Comparison of ENCODE assay signal across 10 cellular contexts in the genomic region with DNA sequence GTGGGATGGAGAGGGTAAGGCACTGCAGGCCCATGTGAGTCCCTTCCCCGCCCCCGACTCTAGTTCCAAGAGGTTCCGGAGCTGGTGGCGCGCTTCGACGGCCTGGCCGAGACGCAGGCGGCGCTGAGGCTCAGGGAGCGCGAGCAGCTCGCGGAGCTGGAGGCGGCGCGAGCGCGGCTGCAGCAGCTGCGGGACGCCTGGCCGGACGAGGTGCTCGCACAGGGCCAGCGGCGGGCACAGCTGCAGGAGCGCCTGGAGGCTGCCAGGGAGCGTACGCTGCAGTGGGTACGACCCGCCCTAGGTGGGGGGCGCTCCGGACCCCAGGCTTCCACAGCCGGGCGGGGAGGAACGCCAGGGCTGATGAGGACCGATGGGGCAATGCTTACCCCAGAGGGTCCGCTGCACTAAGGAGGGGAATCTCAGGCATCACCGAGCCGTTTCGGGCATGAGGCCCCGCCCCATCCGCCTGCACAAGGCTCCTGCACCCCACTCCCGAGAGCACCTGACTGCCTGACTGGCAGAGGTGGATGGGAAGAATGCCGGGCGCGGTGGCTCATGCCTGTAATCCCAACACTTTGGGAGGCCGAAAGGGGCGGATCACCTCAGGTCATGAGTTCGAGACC. TPM values are rescaled to one million over a fixed set of nuclear protein-coding genes. Genes with fewer than 3 reads are reported as not detected.
A peak's percentile ranks its signal among the peaks of the same experiment; 100 is the strongest.
DNase-seq lines count a peak whose midpoint lies in the region; ATAC-seq and TF ChIP-seq lines count a peak whose summit lies in the region.
"Had no signal": no experiment of that assay in that cellular context is flagged by ENCODE, and none has a peak within 500 bp of the region (broad histone marks: within the 10 kb centered on the region; RNA-seq: fewer than 3 reads in every experiment).

No MANE protein-coding gene starts in this region.

- H3K36me3 ChIP-seq in iPS-15b (ENCODE audit: control insufficient read depth, insufficient read depth, low read length), result peaks cover 17% of the 10 kb centered on the region
- H3K36me3 ChIP-seq in thymus (ENCODE audit: control insufficient read depth, insufficient read depth), result peaks cover 23% of the 10 kb centered on the region

- peaks cover 6% of the 10 kb centered on the region for H3K4me1 ChIP-seq in iPS-15b (ENCODE audit: control insufficient read depth, insufficient read depth, low read length)
- H3K4me1 ChIP-seq in thymus (ENCODE audit: control insufficient read depth, insufficient read depth, low read length), result no peaks in the 10 kb centered on the region

- H3K4me3 ChIP-seq in iPS-15b (ENCODE audit: low read depth, low read length) (peak overlapping the region; percentile 59), thymus (ENCODE audit: low read length) (peak overlapping the region; percentile 2)

- intact Hi-C loops in left ventricle myocardium superior (cut with micrococcal nuclease), result loop anchor here (10.0 kb wide), 1 partner anchor 110 kb away; no protein-coding TSS in a partner anchor
- intact Hi-C loops in left cardiac atrium (cut with DNase I), result loop anchor here in 1 of 2 donors (5.0 kb wide), 1 partner anchor 107 kb away; no protein-coding TSS in a partner anchor

- no peaks in the 10 kb centered on the region for H3K9me3 Mint-ChIP-seq in osteocyte (ENCODE audit: unreplicated experiment)

- no peak overlapping the region for H3K9ac ChIP-seq in iPS-15b (ENCODE audit: low read depth, low read length)

- no peak for TF ChIP-seq CTCF in osteocyte (IDR thresholded peaks at IDR 0.05)

- H3K27me3 Mint-ChIP-seq in osteocyte (ENCODE audit: unreplicated experiment), result peaks cover 18% of the 10 kb centered on the region

- H3K27me3 ChIP-seq in iPS-15b (ENCODE audit: control insufficient read depth, insufficient read depth, low read length), result peaks cover 39% of the 10 kb centered on the region
- peaks cover 13% of the 10 kb centered on the region for H3K27me3 ChIP-seq in thymus (ENCODE audit: control insufficient read depth, insufficient read depth)

- H3K9me3 ChIP-seq in iPS-15b (ENCODE audit: control insufficient read depth, insufficient read depth, low read length), result no peaks in the 10 kb centered on the region
- no peaks in the 10 kb centered on the region for H3K9me3 ChIP-seq in thymus (ENCODE audit: control insufficient read depth)

- DNase-seq in left ventricle myocardium superior (no peak), left cardiac atrium (no peak), osteocyte (ENCODE audit: extremely low spot score, unreplicated experiment) (no peak), NCI-H446 (lab: John Stamatoyannopoulos, UW) (no peak), T-helper 1 cell (no peak)
- DNase-seq in activated T-cell treated with anti-CD3 and anti-CD28 coated beads, Interleukin-2, amount 50 U/mL, for 48 hours, result peak; percentile 39 to 53

- H3K36me3 Mint-ChIP-seq in osteocyte (ENCODE audit: unreplicated experiment), result peaks cover 20% of the 10 kb centered on the region

- H3K4me3 Mint-ChIP-seq in osteocyte (ENCODE audit: unreplicated experiment), result no peak overlapping the region

- ATAC-seq in left ventricle myocardium superior (peak; percentile 11), left cardiac atrium (no peak)

- 6% methylated on average over 51 of the region's 51 CpGs for WGBS in thymus

- H3K27ac Mint-ChIP-seq in osteocyte (ENCODE audit: unreplicated experiment), result no peak overlapping the region

- H3K27ac ChIP-seq in thymus (ENCODE audit: low read depth), result no peak overlapping the region

- peaks cover 13% of the 10 kb centered on the region for H3K4me1 Mint-ChIP-seq in osteocyte (ENCODE audit: unreplicated experiment)

RNA-seq across cellular contexts. Expression of a gene that starts 4.9 kb away (rescaled TPM):
- not detected for total RNA-seq in left ventricle myocardium superior
- not detected for total RNA-seq in left cardiac atrium
- polyA plus RNA-seq in thymus, result 0.73 TPM
- total RNA-seq in osteocyte, result not detected in 2 replicates
- total RNA-seq: mesenteric fat pad had no signal

RNA-seq across cellular contexts. Expression of a gene that starts 18.9 kb away (rescaled TPM):
- total RNA-seq in left ventricle myocardium superior (not detected), left cardiac atrium (not detected), osteocyte (not detected in 2 replicates)
- 3.7 TPM for polyA plus RNA-seq in thymus
- total RNA-seq: mesenteric fat pad; T-helper 1 cell treated with Interleukin-12 subunit alpha and Interleukin-12 subunit beta and Interleukin-4 antibody, amounts not matched to agents 30 ng/mL and 1 ng/mL, for 36 hours had no signal

RNA-seq across cellular contexts. Expression of a gene that starts 30.8 kb away (rescaled TPM):
- total RNA-seq in left ventricle myocardium superior, result 33.8 TPM
- total RNA-seq in left cardiac atrium, result 10 to 100 TPM; 32.4 to 39.4 TPM
- polyA plus RNA-seq in thymus, result 49.8 TPM
- 52.8 and 52.9 TPM in 2 replicates for total RNA-seq in osteocyte

RNA-seq across cellular contexts. Expression of a gene that starts 31.1 kb away (rescaled TPM):
- total RNA-seq in left ventricle myocardium superior (19.5 TPM), left cardiac atrium (10 to 100 TPM; 10.8 to 13.0 TPM), osteocyte (19.9 and 20.5 TPM in 2 replicates)
- 8.5 TPM for polyA plus RNA-seq in thymus

Comparison
In these comparisons a context has a peak if more than half of its experiments do, and no peak if none do; other contexts are left out.
1. DNase-seq: peak in activated T-cell treated with anti-CD3 and anti-CD28 coated beads, Interleukin-2, amount 50 U/mL, for 48 hours (2 of 2); none in left ventricle myocardium superior (single experiment), left cardiac atrium (single experiment), osteocyte (single experiment), NCI-H446 (0 of 2) and T-helper 1 cell (0 of 5).